Comparison of ENCODE assay signal across 26 cellular contexts in genomic region chr2:162146906-162147305, GRCh38. TPM values are rescaled to one million over a fixed set of nuclear protein-coding genes. Genes with fewer than 3 reads are reported as not detected.
DNase-seq lines count a peak whose midpoint lies in the region; ATAC-seq and TF ChIP-seq lines count a peak whose summit lies in the region.
"Had no signal": no experiment of that assay in that cellular context is flagged by ENCODE, and none has a peak within 500 bp of the region (broad histone marks: within the 10 kb centered on the region; RNA-seq: fewer than 3 reads in every experiment).

No MANE protein-coding gene starts in this region.

- peaks cover 12% of the 10 kb centered on the region for H3K27me3 Mint-ChIP-seq in type B pancreatic cell

- no peak overlapping the region for H3K27ac ChIP-seq in RWPE2 (ENCODE audit: poor library complexity, severe bottlenecking)
- H3K27ac ChIP-seq: BLaER1, esophagus squamous epithelium, thoracic aorta had no signal

- H3K9me3 ChIP-seq in RWPE2 (ENCODE audit: severe bottlenecking), result no peaks in the 10 kb centered on the region
- H3K9me3 ChIP-seq: BLaER1, esophagus squamous epithelium, thoracic aorta had no signal

- H3K4me1 ChIP-seq in RWPE2 (ENCODE audit: insufficient read depth, poor library complexity, severe bottlenecking), result peaks cover 4% of the 10 kb centered on the region
- H3K4me1 ChIP-seq: BLaER1, esophagus squamous epithelium had no signal

- ATAC-seq in RWPE2 (ENCODE audit: low read depth), result peak; percentile 58; the same call in 1 of the 3 replicates
- no peak for ATAC-seq in GM18498 (IDR thresholded peaks at IDR 0.05; ENCODE audit: unreplicated experiment)
- ATAC-seq in GM19463 (IDR thresholded peaks at IDR 0.05; ENCODE audit: unreplicated experiment), result no peak
- ATAC-seq: Right ventricle myocardium inferior had no signal

- H3K27ac Mint-ChIP-seq in type B pancreatic cell, result no peak overlapping the region

- H3K4me3 ChIP-seq in RWPE2 (ENCODE audit: severe bottlenecking) (no peak overlapping the region), epithelial cell of esophagus (ENCODE audit: low read length) (no peak overlapping the region)
- H3K4me3 ChIP-seq: BLaER1, esophagus squamous epithelium, smooth muscle cell, thoracic aorta had no signal

- no peaks in the 10 kb centered on the region for H3K27me3 ChIP-seq in RWPE2 (ENCODE audit: insufficient read depth, poor library complexity, severe bottlenecking)
- H3K27me3 ChIP-seq: BLaER1 had no signal

- no peak overlapping the region for H3K4me3 Mint-ChIP-seq in type B pancreatic cell
- H3K4me3 Mint-ChIP-seq: central memory CD8-positive, alpha-beta T cell had no signal

- peak; percentile 61 for DNase-seq in HCEC 1CT
- no peak for DNase-seq in RWPE2 (ENCODE audit: low spot score)
- peak; percentile 12 for DNase-seq in epithelial cell of esophagus (ENCODE audit: low read depth)
- no peak for DNase-seq in type B pancreatic cell (ENCODE audit: extremely low spot score, unreplicated experiment)
- no peak for DNase-seq in effector CD4-positive, alpha-beta T cell
- DNase-seq: activated CD4-positive, alpha-beta T cell treated with anti-CD3 and anti-CD28 coated beads for 1 hour; activated naive CD4-positive, alpha-beta T cell; activated T-cell treated with anti-CD3 and anti-CD28 coated beads, Interleukin-2, amount 50 U/mL, for 1 hour; COR-L47; esophagus squamous epithelium; kidney glomerular epithelial cell; NCI-H1417 treated with DMSO at 0.1 percent for 48 hours; NCI-H526 treated with DMSO at 0.1 percent for 48 hours; stimulated activated CD4-positive, alpha-beta T cell treated with anti-CD3 and anti-CD28 coated beads, Interleukin-2, amount 100 ng/mL, for 48 hours; stimulated activated naive CD4-positive, alpha-beta T cell treated with Interleukin-2 at 50 U/mL for 16 hours; SW 1271 had no signal

- no peaks in the 10 kb centered on the region for H3K4me1 Mint-ChIP-seq in type B pancreatic cell (ENCODE audit: unreplicated experiment)
- H3K4me1 Mint-ChIP-seq: central memory CD8-positive, alpha-beta T cell had no signal

- no peaks in the 10 kb centered on the region for H3K36me3 ChIP-seq in RWPE2 (ENCODE audit: low read depth)
- H3K36me3 ChIP-seq: BLaER1, esophagus squamous epithelium, thoracic aorta had no signal

- no peak for TF ChIP-seq CTCF in RWPE2 (IDR thresholded peaks at IDR 0.05; ENCODE audit: poor library complexity, severe bottlenecking)
- TF ChIP-seq CTCF in epithelial cell of esophagus (IDR thresholded peaks at IDR 0.05; ENCODE audit: insufficient read depth, low read depth, low read length, missing control alignments), result no peak
- TF ChIP-seq CTCF in type B pancreatic cell (conservative IDR thresholded peaks at IDR 0.05), result no peak

- H3K9me3 Mint-ChIP-seq in type B pancreatic cell, result no peaks in the 10 kb centered on the region
- H3K9me3 Mint-ChIP-seq: central memory CD8-positive, alpha-beta T cell had no signal

- no peaks in the 10 kb centered on the region for H3K36me3 Mint-ChIP-seq in type B pancreatic cell

RNA-seq across cellular contexts. Expression of gene GCG, which starts 5.1 kb away (rescaled TPM):
- 4,376 and 4,649 TPM in 2 replicates for total RNA-seq in type B pancreatic cell (ENCODE audit: low replicate concordance)
- total RNA-seq: esophagus squamous epithelium, H4, MCF 10A, pulmonary artery endothelial cell, Right ventricle myocardium inferior, smooth muscle cell, thoracic aorta had no signal

Comparison
In these comparisons a context has a peak if more than half of its experiments do, and no peak if none do; other contexts are left out.
1. DNase-seq: peak in HCEC 1CT (single experiment) and epithelial cell of esophagus (single experiment); none in RWPE2 (single experiment), type B pancreatic cell (single experiment) and effector CD4-positive, alpha-beta T cell (single experiment).